ENCODE assay signal across 15 cellular contexts in the genomic region with DNA sequence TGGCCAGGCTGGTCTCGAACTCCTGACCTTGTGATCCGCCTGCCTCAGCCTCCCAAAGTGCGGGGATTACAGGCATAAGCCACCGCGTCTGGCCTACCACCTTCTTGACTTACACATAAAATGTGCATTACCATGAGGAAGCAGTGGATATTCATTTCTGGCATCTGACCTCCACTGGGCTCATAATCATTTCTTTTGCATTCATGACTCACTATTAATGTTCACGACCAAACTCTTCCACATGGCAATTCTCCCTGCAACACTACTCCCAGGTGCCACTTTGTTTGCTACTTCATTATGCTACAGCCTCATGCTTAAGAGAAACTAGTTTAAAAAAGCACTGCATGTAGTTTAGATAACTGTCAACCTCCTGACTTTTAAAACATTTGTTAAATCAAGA. TPM values are rescaled to one million over a fixed set of nuclear protein-coding genes. Genes with fewer than 3 reads are reported as not detected.
A peak's percentile ranks its signal among the peaks of the same experiment; 100 is the strongest.
DNase-seq lines count a peak whose midpoint lies in the region; ATAC-seq and TF ChIP-seq lines count a peak whose summit lies in the region.
"Had no signal": no experiment of that assay in that cellular context is flagged by ENCODE, and none has a peak within 500 bp of the region (broad histone marks: within the 10 kb centered on the region; RNA-seq: fewer than 3 reads in every experiment).

No MANE protein-coding gene starts in this region.

- peak; percentile 61 for ATAC-seq in PC-3
- ATAC-seq: HepG2 had no signal

- H3K4me1 ChIP-seq in PC-3 (ENCODE audit: insufficient read depth, low read length) = peaks cover 22% of the 10 kb centered on the region
- no peaks in the 10 kb centered on the region for H3K4me1 ChIP-seq in thyroid gland
- H3K4me1 ChIP-seq: HAP-1 had no signal

- H3K27ac ChIP-seq in PC-3 (ENCODE audit: low read length) (peak overlapping the region; percentile 43), thyroid gland (no peak overlapping the region)

- no peak overlapping the region for H3K9ac ChIP-seq in PC-3 (ENCODE audit: low read length)

- DNase-seq in A172 (ENCODE audit: low spot score) (peak; percentile 6), PC-3 (peak; percentile 61), epithelial cell of esophagus (ENCODE audit: low read depth) (peak; percentile 44), kidney tubule cell (ENCODE audit: low spot score) (peak; percentile 17), NOMO-1 treated with DMSO at 0.1 percent for 48 hours (lab: John Stamatoyannopoulos, UW; ENCODE audit: unreplicated experiment) (no peak), thyroid gland (no peak), CD1c-positive myeloid dendritic cell (ENCODE audit: extremely low spot score) (no peak)
- DNase-seq: 8988T; ACHN; C1 segment of cervical spinal cord; CD4-positive, alpha-beta memory T cell; DMS79; EL had no signal

- H3K36me3 ChIP-seq in PC-3 (ENCODE audit: low read depth, low read length) (no peaks in the 10 kb centered on the region), thyroid gland (peaks cover 2 to 15% of the 10 kb centered on the region in 2 donors)
- H3K36me3 ChIP-seq: HAP-1 had no signal

- H3K27me3 ChIP-seq in PC-3 (ENCODE audit: low read length) (no peaks in the 10 kb centered on the region), thyroid gland (no peaks in the 10 kb centered on the region)

- TF ChIP-seq POLR2A in thyroid gland (IDR thresholded peaks at IDR 0.05) = no peak

- no peak overlapping the region for H3K4me2 ChIP-seq in PC-3 (ENCODE audit: low read length)

- no peak overlapping the region for H2AFZ ChIP-seq in PC-3 (ENCODE audit: low read length)

- WGBS in thyroid gland, 2 donors = 93 to 96% methylated on average over 6 of the region's 6 CpGs

- H3K9me3 ChIP-seq in PC-3 (ENCODE audit: low read length) (no peaks in the 10 kb centered on the region), thyroid gland (no peaks in the 10 kb centered on the region)
- H3K9me3 ChIP-seq: HAP-1 had no signal

- no peaks in the 10 kb centered on the region for H3K9me2 ChIP-seq in PC-3 (replicated peaks; ENCODE audit: low read length)

- no peaks in the 10 kb centered on the region for H3F3A ChIP-seq in PC-3 (ENCODE audit: low read length, unreplicated experiment)

- CTCF ChIA-PET in PC-3 (lab: Charles Lee) = no interaction called here

- no peaks in the 10 kb centered on the region for H4K20me1 ChIP-seq in PC-3 (ENCODE audit: low read length)

- BruUV-seq in PC-3 (replicated peaks; lab: Mats Ljungman, UMichigan) = no TSS peak

- intact Hi-C loops in PC-3 (cut with micrococcal nuclease) = no loop called here
- intact Hi-C loops in thyroid gland (cut with DNase I) = no loop called here

- POLR2A ChIA-PET in PC-3 (lab: Charles Lee; ENCODE audit: unreplicated experiment) = no interaction called here

- TF ChIP-seq CTCF in PC-3 (conservative IDR thresholded peaks at IDR 0.05; ENCODE audit: low read depth, low read length) (no peak), epithelial cell of esophagus (IDR thresholded peaks at IDR 0.05; ENCODE audit: insufficient read depth, low read depth, low read length, missing control alignments) (no peak), thyroid gland (IDR thresholded peaks at IDR 0.05) (no peak)

- no peaks in the 10 kb centered on the region for H3K79me2 ChIP-seq in PC-3 (ENCODE audit: low read length)

- H3K4me3 ChIP-seq in PC-3 (ENCODE audit: low read length) (no peak overlapping the region), epithelial cell of esophagus (ENCODE audit: low read length) (no peak overlapping the region), thyroid gland (replicated peaks in 1 of 3) (no peak overlapping the region)
- H3K4me3 ChIP-seq: HAP-1 had no signal

RNA-seq across cellular contexts. Expression of a gene that starts 22.7 kb away (rescaled TPM):
- not detected in 2 replicates for total RNA-seq in A172 (2014; rRNA removed; shearing (Covaris generic))
- total RNA-seq in PC-3 (2014; rRNA removed) (1.4 TPM in 2 replicates), thyroid gland (10 to 100 TPM in 2 of 4 donors, 1 to 10 TPM in 2; 4.3 to 15.5 (median 10.2) TPM)

Comparison
In these comparisons a context has a peak if more than half of its experiments do, and no peak if none do; other contexts are left out.
1. DNase-seq: peak in A172 (single experiment), PC-3 (single experiment), epithelial cell of esophagus (single experiment) and kidney tubule cell (single experiment); none in NOMO-1 treated with DMSO at 0.1 percent for 48 hours (single experiment), thyroid gland (0 of 2) and CD1c-positive myeloid dendritic cell (single experiment).